34 cellular contexts compared by ENCODE assay signal in genomic region chr3:158911586-158911985, GRCh38.
DNase-seq lines count a peak whose midpoint lies in the region; ATAC-seq, FAIRE-seq and TF ChIP-seq lines count a peak whose summit lies in the region.
"Had no signal": no experiment of that assay in that cellular context is flagged by ENCODE, and none has a peak within 500 bp of the region (broad histone marks: within the 10 kb centered on the region; RNA-seq: fewer than 3 reads in every experiment).

No MANE protein-coding gene starts in this region.

- H3K4me1 ChIP-seq in Karpas-422 (ENCODE audit: low read length), result no peaks in the 10 kb centered on the region
- H3K4me1 ChIP-seq: esophagus muscularis mucosa, left ventricle myocardium inferior, right atrium auricular region, suprapubic skin, upper lobe of right lung had no signal

- DNase-seq in NCI-H1105 treated with DMSO at 0.1 percent for 48 hours (lab: John Stamatoyannopoulos, UW) (peak; percentile 22), NCI-H1105 (lab: John Stamatoyannopoulos, UW) (no peak), NCI-H146 treated with DMSO at 0.1 percent for 48 hours (lab: John Stamatoyannopoulos, UW; ENCODE audit: unreplicated experiment) (peak; percentile 96), NCI-H69 (lab: John Stamatoyannopoulos, UW) (peak; percentile 55), epithelial cell of esophagus (ENCODE audit: low read depth) (peak; percentile 54), H54 (ENCODE audit: insufficient read length, low spot score) (no peak), Karpas-422 (no peak)
- DNase-seq: activated CD8-positive, alpha-beta T cell treated with anti-CD3 and anti-CD28 coated beads for 36 hours; activated naive CD4-positive, alpha-beta T cell treated with anti-CD3 and anti-CD28 coated beads for 36 hours; DMS79; foreskin fibroblast; GF-D8; GOT3; head of caudate nucleus; HFFc6; islet precursor cell; left ventricle myocardium inferior; MG63; NCI-H1694; NCI-H226; NK-92 treated with Interleukin-12 subunit alpha and Interleukin-12 subunit beta, amount 100 ng/mL, for 24 hours; PC-9; posterior cingulate gyrus; Right ventricle myocardium superior; small intestine; stimulated activated naive CD4-positive, alpha-beta T cell; upper lobe of right lung had no signal

- H3K27me3 ChIP-seq in Karpas-422 (ENCODE audit: low read length), result no peaks in the 10 kb centered on the region
- H3K27me3 ChIP-seq: BLaER1 treated with 17β-estradiol and CSF1 and Interleukin-3, amounts not matched to agents 10 nM and 100 nM; esophagus muscularis mucosa; neural progenitor cell; right atrium auricular region; suprapubic skin; upper lobe of right lung had no signal

- no peak for TF ChIP-seq CTCF in epithelial cell of esophagus (IDR thresholded peaks at IDR 0.05; ENCODE audit: insufficient read depth, low read depth, low read length, missing control alignments)

- H3K9me2 ChIP-seq in Karpas-422 (replicated peaks; ENCODE audit: insufficient read depth, low read length), result no peaks in the 10 kb centered on the region

- no peak overlapping the region for H3K4me2 ChIP-seq in Karpas-422 (ENCODE audit: low read depth, low read length, poor library complexity, severe bottlenecking)
- H3K4me2 ChIP-seq: BLaER1 treated with 17β-estradiol and CSF1 and Interleukin-3, amounts not matched to agents 10 nM and 100 nM; neural progenitor cell; PC-9 had no signal

- H3K9me3 ChIP-seq in Karpas-422 (ENCODE audit: low read length), result no peaks in the 10 kb centered on the region
- H3K9me3 ChIP-seq: BLaER1 treated with 17β-estradiol and CSF1 and Interleukin-3, amounts not matched to agents 10 nM and 100 nM; esophagus muscularis mucosa; left ventricle myocardium inferior; MG63; right atrium auricular region; suprapubic skin; upper lobe of right lung had no signal

- FAIRE-seq in H54 (lab: Jason Lieb, UNC), result no peak
- FAIRE-seq: small intestine had no signal

- no peak overlapping the region for H3K4me3 ChIP-seq in epithelial cell of esophagus (ENCODE audit: low read length)
- no peak overlapping the region for H3K4me3 ChIP-seq in Karpas-422 (ENCODE audit: low read length)
- H3K4me3 ChIP-seq: BLaER1 treated with 17β-estradiol and CSF1 and Interleukin-3, amounts not matched to agents 10 nM and 100 nM; esophagus muscularis mucosa; left ventricle myocardium inferior; MG63; neural progenitor cell; PC-9; right atrium auricular region; suprapubic skin; upper lobe of right lung had no signal

- no peak overlapping the region for H2AFZ ChIP-seq in Karpas-422 (ENCODE audit: low read length)
- H2AFZ ChIP-seq: neural progenitor cell, PC-9 had no signal

- no peaks in the 10 kb centered on the region for H3K36me3 ChIP-seq in Karpas-422 (ENCODE audit: insufficient read depth, low read length)
- H3K36me3 ChIP-seq: BLaER1 treated with 17β-estradiol and CSF1 and Interleukin-3, amounts not matched to agents 10 nM and 100 nM; esophagus muscularis mucosa; left ventricle myocardium inferior; MG63; neural progenitor cell; right atrium auricular region; suprapubic skin; upper lobe of right lung had no signal

- H3K27ac ChIP-seq in Karpas-422 (ENCODE audit: low read length), result no peak overlapping the region
- H3K27ac ChIP-seq: 22Rv1; BLaER1 treated with 17β-estradiol and CSF1 and Interleukin-3, amounts not matched to agents 10 nM and 100 nM; esophagus muscularis mucosa; left ventricle myocardium inferior; neural progenitor cell; PC-9; right atrium auricular region; suprapubic skin; upper lobe of right lung had no signal

- H3K9ac ChIP-seq in Karpas-422 (ENCODE audit: low read length), result no peak overlapping the region
- H3K9ac ChIP-seq: BLaER1 treated with 17β-estradiol and CSF1 and Interleukin-3, amounts not matched to agents 10 nM and 100 nM; neural progenitor cell had no signal

- ATAC-seq in GM19324 (IDR thresholded peaks at IDR 0.05; ENCODE audit: low FRiP score, unreplicated experiment), result no peak
- ATAC-seq: activated CD8-positive, alpha-beta T cell treated with anti-CD3 and anti-CD28 coated beads for 36 hours; upper lobe of right lung had no signal

- TF ChIP-seq POLR2A in H54 (IDR thresholded peaks at IDR 0.05; ENCODE audit: low read depth, low read length), result no peak

- H4K20me1 ChIP-seq in Karpas-422 (ENCODE audit: insufficient read depth, low read depth, low read length), result no peaks in the 10 kb centered on the region
- H4K20me1 ChIP-seq: BLaER1 treated with 17β-estradiol and CSF1 and Interleukin-3, amounts not matched to agents 10 nM and 100 nM had no signal

- no peaks in the 10 kb centered on the region for H3K79me2 ChIP-seq in Karpas-422 (ENCODE audit: low read length)

Comparison
In these comparisons a context has a peak if more than half of its experiments do, and no peak if none do; other contexts are left out.
1. DNase-seq: peak in NCI-H1105 treated with DMSO at 0.1 percent for 48 hours (single experiment), NCI-H146 treated with DMSO at 0.1 percent for 48 hours (single experiment), NCI-H69 (single experiment) and epithelial cell of esophagus (single experiment); none in NCI-H1105 (single experiment), H54 (single experiment) and Karpas-422 (single experiment).